9 cellular contexts compared by ENCODE assay signal in the genomic region with DNA sequence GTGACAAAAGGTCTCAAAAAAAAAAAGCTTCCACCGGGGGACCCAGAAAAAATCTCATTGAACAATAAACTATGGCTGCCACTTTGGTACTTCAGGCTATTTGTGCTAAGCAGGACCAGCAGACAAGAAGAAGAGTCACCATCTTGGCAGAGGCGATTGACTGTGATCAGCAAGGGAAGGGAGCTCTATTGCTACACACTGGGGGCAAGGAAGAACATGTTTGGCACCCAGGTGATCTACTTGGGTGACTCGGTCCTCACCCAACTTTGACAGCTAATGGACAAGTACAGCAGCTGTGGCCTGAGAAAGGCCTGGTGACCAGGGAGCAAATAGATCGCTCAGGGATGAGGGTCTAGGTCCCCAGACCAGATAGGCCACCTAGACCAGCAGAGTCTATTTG.
"Had no signal": no experiment of that assay in that cellular context is flagged by ENCODE, and none has a peak within 500 bp of the region (broad histone marks: within the 10 kb centered on the region; RNA-seq: fewer than 3 reads in every experiment).

No MANE protein-coding gene starts in this region.

- H3K27ac Mint-ChIP-seq: HFFc6, IgD-negative memory B cell had no signal

- ATAC-seq: HCT116, HepG2 had no signal

- H3K9me3 Mint-ChIP-seq: HFFc6 had no signal

- DNase-seq: GM23248, GOT3, H7, HFFc6, KBM-7 had no signal

- H3K27me3 Mint-ChIP-seq: IgD-negative memory B cell had no signal

- H3K4me3 Mint-ChIP-seq: HFFc6, IgD-negative memory B cell had no signal

- H3K4me3 ChIP-seq: GM23248, HAP-1 had no signal
